8 cellular contexts compared by ENCODE assay signal in genomic region chr17:1764274-1764673, GRCh38. TPM values are rescaled to one million over a fixed set of nuclear protein-coding genes. Genes with fewer than 3 reads are reported as not detected.
DNase-seq lines count a peak whose midpoint lies in the region; ATAC-seq and TF ChIP-seq lines count a peak whose summit lies in the region.

No MANE protein-coding gene starts in this region.

- H3K27ac ChIP-seq in BLaER1 (peak overlapping the region; percentile 81), OCI-LY1 (ENCODE audit: low read depth, low read length, poor library complexity, severe bottlenecking) (peak overlapping the region; percentile 80), skin epidermis (peak overlapping the region in 20 of 21 experiments; percentile 65 to 97 (median 86))

- H3K9me2 ChIP-seq in OCI-LY1 (ENCODE audit: low read depth, low read length), result no peaks in the 10 kb centered on the region

- H3K4me3 Mint-ChIP-seq in glutamatergic neuron (ENCODE audit: unreplicated experiment), result no peak overlapping the region

- no peaks in the 10 kb centered on the region for H3K9me3 Mint-ChIP-seq in glutamatergic neuron (ENCODE audit: unreplicated experiment)

- peak; percentile 75 for DNase-seq in activated effector memory CD4-positive, alpha-beta T cell treated with Interleukin-2 at 50 U/mL for 16 hours
- DNase-seq in glutamatergic neuron (peak; percentile 42), NCI-H748 (lab: John Stamatoyannopoulos, UW; ENCODE audit: unreplicated experiment) (no peak)

- no peaks in the 10 kb centered on the region for H3K9me3 ChIP-seq in BLaER1
- no peaks in the 10 kb centered on the region for H3K9me3 ChIP-seq in OCI-LY1 (ENCODE audit: low read length)

- no peak overlapping the region for H3K4me3 ChIP-seq in BLaER1
- H3K4me3 ChIP-seq in OCI-LY1 (ENCODE audit: low read depth, low read length, poor library complexity, severe bottlenecking), result no peak overlapping the region
- peak overlapping the region in 3 of 7 experiments; percentile 41 to 44 (median 41) for H3K4me3 ChIP-seq in skin epidermis

- H3K4me2 ChIP-seq in BLaER1 (peak overlapping the region; percentile 75), OCI-LY1 (ENCODE audit: low read length) (no peak overlapping the region; the same call in 1 of the 2 replicates)

- TF ChIP-seq CTCF in OCI-LY1 (IDR thresholded peaks at IDR 0.05; ENCODE audit: low read length) (no peak), glutamatergic neuron (IDR thresholded peaks at IDR 0.05; ENCODE audit: partially characterized antibody, unreplicated experiment) (no peak)

- ATAC-seq in HG03378 (IDR thresholded peaks at IDR 0.05; ENCODE audit: unreplicated experiment) (no peak), HG02852 (IDR thresholded peaks at IDR 0.05; ENCODE audit: unreplicated experiment) (no peak)

- H3K27me3 Mint-ChIP-seq in glutamatergic neuron (ENCODE audit: unreplicated experiment), result peaks cover 2% of the 10 kb centered on the region

- no peaks in the 10 kb centered on the region for H4K20me1 ChIP-seq in BLaER1
- no peaks in the 10 kb centered on the region for H4K20me1 ChIP-seq in OCI-LY1 (ENCODE audit: insufficient read depth, low read length)

- no peak overlapping the region for H2AFZ ChIP-seq in OCI-LY1 (ENCODE audit: low read length)

- H3K79me2 ChIP-seq in OCI-LY1 (ENCODE audit: insufficient read depth, low read length), result no peaks in the 10 kb centered on the region

- H3K9ac ChIP-seq in BLaER1 (peak overlapping the region; percentile 67; the same call in 1 of the 2 replicates), OCI-LY1 (ENCODE audit: low read length) (peak overlapping the region; percentile 16; the same call in 1 of the 2 replicates)

- H3K27ac Mint-ChIP-seq in glutamatergic neuron (ENCODE audit: unreplicated experiment), result peak overlapping the region; percentile 10

- H3K4me1 ChIP-seq in BLaER1, result peaks cover 84% of the 10 kb centered on the region
- H3K4me1 ChIP-seq in OCI-LY1 (ENCODE audit: insufficient read depth, low read length, severe bottlenecking), result peaks cover 30% of the 10 kb centered on the region

- H3K36me3 Mint-ChIP-seq in glutamatergic neuron (ENCODE audit: unreplicated experiment), result no peaks in the 10 kb centered on the region

- no peaks in the 10 kb centered on the region for H3K27me3 ChIP-seq in BLaER1
- H3K27me3 ChIP-seq in OCI-LY1 (ENCODE audit: insufficient read depth, low read length), result no peaks in the 10 kb centered on the region

- H3K4me1 Mint-ChIP-seq in glutamatergic neuron (ENCODE audit: low read depth, unreplicated experiment), result peaks cover 13% of the 10 kb centered on the region

- H3F3A ChIP-seq in OCI-LY1 (ENCODE audit: insufficient read depth, low read length), result no peaks in the 10 kb centered on the region

- H3K36me3 ChIP-seq in BLaER1 (no peaks in the 10 kb centered on the region), OCI-LY1 (ENCODE audit: insufficient read depth, low read length) (no peaks in the 10 kb centered on the region)

RNA-seq across cellular contexts. Expression of gene SERPINF1, which starts 2.4 kb away (rescaled TPM):
- total RNA-seq in glutamatergic neuron (ENCODE audit: unreplicated experiment), result 9.7 TPM

RNA-seq across cellular contexts. Expression of gene SERPINF2, which starts 21.6 kb away (rescaled TPM):
- 0.37 TPM for total RNA-seq in glutamatergic neuron (ENCODE audit: unreplicated experiment)

RNA-seq across cellular contexts. Expression of gene WDR81, which starts 39.8 kb away (rescaled TPM):
- 13.4 TPM for total RNA-seq in glutamatergic neuron (ENCODE audit: unreplicated experiment)

RNA-seq across cellular contexts. Expression of gene TLCD2, which starts 54.1 kb away (rescaled TPM):
- 0.96 TPM for total RNA-seq in glutamatergic neuron (ENCODE audit: unreplicated experiment)
